ENCODE assay signal across 1 cellular context in genomic region chr7:22141355-22141754, GRCh38.
TF ChIP-seq lines count a peak whose summit lies in the region.

No MANE protein-coding gene starts in this region.

TF ChIP-seq in WTC11, 78 proteins besides CTCF, POLR2A, EP300 and RAD21 (continued from another document):
- TF ChIP-seq STAT6 (CRISPR knock-in tag; conservative IDR thresholded peaks at IDR 0.05; ENCODE audit: low read depth) = no peak
- no peak for TF ChIP-seq GTF2I (CRISPR knock-in tag; conservative IDR thresholded peaks at IDR 0.05)
- TF ChIP-seq PRRX2 (CRISPR knock-in tag; IDR thresholded peaks at IDR 0.05) = no peak
- TF ChIP-seq, protein P1, sequence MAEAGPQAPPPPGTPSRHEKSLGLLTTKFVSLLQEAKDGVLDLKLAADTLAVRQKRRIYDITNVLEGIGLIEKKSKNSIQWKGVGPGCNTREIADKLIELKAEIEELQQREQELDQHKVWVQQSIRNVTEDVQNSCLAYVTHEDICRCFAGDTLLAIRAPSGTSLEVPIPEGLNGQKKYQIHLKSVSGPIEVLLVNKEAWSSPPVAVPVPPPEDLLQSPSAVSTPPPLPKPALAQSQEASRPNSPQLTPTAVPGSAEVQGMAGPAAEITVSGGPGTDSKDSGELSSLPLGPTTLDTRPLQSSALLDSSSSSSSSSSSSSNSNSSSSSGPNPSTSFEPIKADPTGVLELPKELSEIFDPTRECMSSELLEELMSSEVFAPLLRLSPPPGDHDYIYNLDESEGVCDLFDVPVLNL (CRISPR knock-in tag; IDR thresholded peaks at IDR 0.05; ENCODE audit: borderline replicate concordance, low read depth) = no peak
- TF ChIP-seq ZNF416 (CRISPR knock-in tag; IDR thresholded peaks at IDR 0.05) = no peak
- no peak for TF ChIP-seq FOXP1 (CRISPR knock-in tag; IDR thresholded peaks at IDR 0.05; ENCODE audit: borderline replicate concordance)
- TF ChIP-seq NR1H2 (CRISPR knock-in tag; IDR thresholded peaks at IDR 0.05) = no peak
- TF ChIP-seq, protein P2, sequence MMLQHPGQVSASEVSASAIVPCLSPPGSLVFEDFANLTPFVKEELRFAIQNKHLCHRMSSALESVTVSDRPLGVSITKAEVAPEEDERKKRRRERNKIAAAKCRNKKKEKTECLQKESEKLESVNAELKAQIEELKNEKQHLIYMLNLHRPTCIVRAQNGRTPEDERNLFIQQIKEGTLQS (CRISPR knock-in tag; conservative IDR thresholded peaks at IDR 0.05) = no peak
- no peak for TF ChIP-seq KAT7 (CRISPR knock-in tag; IDR thresholded peaks at IDR 0.05; ENCODE audit: borderline replicate concordance)
- no peak for TF ChIP-seq ZNF425 (CRISPR knock-in tag; conservative IDR thresholded peaks at IDR 0.05)
- no peak for TF ChIP-seq NR3C1 (CRISPR knock-in tag; conservative IDR thresholded peaks at IDR 0.05; ENCODE audit: low read depth)
